16 cellular contexts compared by ENCODE assay signal in genomic region chr2:1055014-1055595, GRCh38.
DNase-seq lines count a peak whose midpoint lies in the region; ATAC-seq and TF ChIP-seq lines count a peak whose summit lies in the region.
"Had no signal": no experiment of that assay in that cellular context is flagged by ENCODE, and none has a peak within 500 bp of the region (broad histone marks: within the 10 kb centered on the region; RNA-seq: fewer than 3 reads in every experiment).

No MANE protein-coding gene starts in this region.

- H3K36me3 Mint-ChIP-seq in CD8-positive, alpha-beta T cell = no peaks in the 10 kb centered on the region
- H3K36me3 Mint-ChIP-seq in activated CD4-positive, alpha-beta T cell treated with anti-CD3 and anti-CD28 coated beads, Interleukin-2, amount 10 ng/mL, durations not matched to agents 7 days and 5 days (ENCODE audit: low read depth) = no peaks in the 10 kb centered on the region
- H3K36me3 Mint-ChIP-seq: CD14-positive monocyte had no signal

- DNase-seq in AG09309 (ENCODE audit: low read depth) = peak; percentile 59
- DNase-seq in M059J (ENCODE audit: low read depth) = peak; percentile 81
- peak; percentile 88 for DNase-seq in choroid plexus epithelial cell (ENCODE audit: low read depth)
- peak; percentile 73 for DNase-seq in kidney epithelial cell (ENCODE audit: low read depth)
- DNase-seq in CD8-positive, alpha-beta T cell = no peak
- no peak for DNase-seq in tibial artery
- no peak for DNase-seq in activated CD4-positive, alpha-beta T cell treated with anti-CD3 and anti-CD28 coated beads, Interleukin-2, amount 10 ng/mL, durations not matched to agents 7 days and 5 days
- DNase-seq: activated T-cell treated with anti-CD3 and anti-CD28 coated beads, Interleukin-2, amount 50 U/mL, for 24 hours; hippocampal formation; Karpas-422; NCI-H2227 treated with DMSO at 0.1 percent for 48 hours; right cardiac atrium had no signal

- POLR2A ChIA-PET in CD8-positive, alpha-beta T cell (lab: Charles Lee) = no interaction called here
- POLR2A ChIA-PET in activated CD4-positive, alpha-beta T cell treated with anti-CD3 and anti-CD28 coated beads, Interleukin-2, amount 10 ng/mL, durations not matched to agents 7 days and 5 days (lab: Charles Lee) = no interaction called here

- no peaks in the 10 kb centered on the region for H3K4me1 ChIP-seq in CD8-positive, alpha-beta T cell (ENCODE audit: insufficient read depth, low read length)
- H3K4me1 ChIP-seq in tibial artery = no peaks in the 10 kb centered on the region
- H3K4me1 ChIP-seq: tibial nerve had no signal

- H3K27ac Mint-ChIP-seq in CD8-positive, alpha-beta T cell = no peak overlapping the region
- no peak overlapping the region for H3K27ac Mint-ChIP-seq in activated CD4-positive, alpha-beta T cell treated with anti-CD3 and anti-CD28 coated beads, Interleukin-2, amount 10 ng/mL, durations not matched to agents 7 days and 5 days
- H3K27ac Mint-ChIP-seq: activated T-cell treated with anti-CD3 and anti-CD28 coated beads, Interleukin-2, amount 50 U/mL, for 24 hours; CD14-positive monocyte had no signal

- H3K36me3 ChIP-seq in kidney epithelial cell (ENCODE audit: control insufficient read depth, insufficient read depth, low read length) (no peaks in the 10 kb centered on the region), tibial artery (no peaks in the 10 kb centered on the region)
- H3K36me3 ChIP-seq in CD8-positive, alpha-beta T cell (ENCODE audit: insufficient read depth, low read length) = no peaks in the 10 kb centered on the region
- H3K36me3 ChIP-seq: tibial nerve had no signal

- H3K4me1 Mint-ChIP-seq in CD8-positive, alpha-beta T cell (ENCODE audit: low read depth) = peaks cover 6% of the 10 kb centered on the region
- no peaks in the 10 kb centered on the region for H3K4me1 Mint-ChIP-seq in activated CD4-positive, alpha-beta T cell treated with anti-CD3 and anti-CD28 coated beads, Interleukin-2, amount 10 ng/mL, durations not matched to agents 7 days and 5 days
- H3K4me1 Mint-ChIP-seq: CD14-positive monocyte; central memory CD8-positive, alpha-beta T cell had no signal

- intact Hi-C loops in CD8-positive, alpha-beta T cell (cut with DNase I, micrococcal nuclease) = no loop called here
- intact Hi-C loops in tibial artery (cut with DNase I; ENCODE audit: low total_unique reads) = no loop called here

- no peak overlapping the region for H3K27ac ChIP-seq in CD8-positive, alpha-beta T cell (ENCODE audit: low read depth, low read length)
- no peak overlapping the region for H3K27ac ChIP-seq in tibial artery
- H3K27ac ChIP-seq: tibial nerve had no signal

- CTCF ChIA-PET in CD8-positive, alpha-beta T cell (lab: Charles Lee) = no interaction called here
- CTCF ChIA-PET in activated CD4-positive, alpha-beta T cell treated with anti-CD3 and anti-CD28 coated beads, Interleukin-2, amount 10 ng/mL, durations not matched to agents 7 days and 5 days (lab: Charles Lee) = no interaction called here

- no peaks in the 10 kb centered on the region for H3K9me3 ChIP-seq in CD8-positive, alpha-beta T cell (ENCODE audit: low read length)
- H3K9me3 ChIP-seq in tibial artery = no peaks in the 10 kb centered on the region
- H3K9me3 ChIP-seq: tibial nerve had no signal

- H3K4me3 ChIP-seq in AG09309 (ENCODE audit: control insufficient read depth, low read depth, low read length) (no peak overlapping the region), choroid plexus epithelial cell (ENCODE audit: low read depth, low read length) (no peak overlapping the region), kidney epithelial cell (ENCODE audit: low read depth, low read length) (no peak overlapping the region), tibial artery (no peak overlapping the region)
- no peak overlapping the region for H3K4me3 ChIP-seq in CD8-positive, alpha-beta T cell (ENCODE audit: low read depth, low read length)
- H3K4me3 ChIP-seq: tibial nerve had no signal

- ATAC-seq in CD8-positive, alpha-beta T cell = no peak
- no peak for ATAC-seq in HG03442 (IDR thresholded peaks at IDR 0.05; ENCODE audit: unreplicated experiment)
- ATAC-seq: right cardiac atrium had no signal

- no peak for TF ChIP-seq CTCF in AG09309 (IDR thresholded peaks at IDR 0.05; ENCODE audit: control insufficient read depth, insufficient read depth, low read depth, low read length, missing control alignments)
- no peak for TF ChIP-seq CTCF in choroid plexus epithelial cell (conservative IDR thresholded peaks at IDR 0.05; ENCODE audit: low read depth, low read length)
- TF ChIP-seq CTCF in kidney epithelial cell (IDR thresholded peaks at IDR 0.05; ENCODE audit: insufficient read depth, low read length, poor library complexity, severe bottlenecking) = no peak
- no peak for TF ChIP-seq CTCF in CD8-positive, alpha-beta T cell (IDR thresholded peaks at IDR 0.05)
- no peak for TF ChIP-seq CTCF in tibial artery (IDR thresholded peaks at IDR 0.05)

- H3K27me3 Mint-ChIP-seq in CD8-positive, alpha-beta T cell (ENCODE audit: low read depth) = peaks cover 4% of the 10 kb centered on the region
- H3K27me3 Mint-ChIP-seq in activated CD4-positive, alpha-beta T cell treated with anti-CD3 and anti-CD28 coated beads, Interleukin-2, amount 10 ng/mL, durations not matched to agents 7 days and 5 days = no peaks in the 10 kb centered on the region

- no peaks in the 10 kb centered on the region for H3K27me3 ChIP-seq in kidney epithelial cell (ENCODE audit: control insufficient read depth, insufficient read depth, low read length)
- H3K27me3 ChIP-seq in CD8-positive, alpha-beta T cell (ENCODE audit: insufficient read depth, low read length) = no peaks in the 10 kb centered on the region
- H3K27me3 ChIP-seq in tibial artery = peaks cover 0 to 7% of the 10 kb centered on the region in 2 donors
- H3K27me3 ChIP-seq: tibial nerve had no signal

- H3K9me3 Mint-ChIP-seq in CD8-positive, alpha-beta T cell = no peaks in the 10 kb centered on the region
- no peaks in the 10 kb centered on the region for H3K9me3 Mint-ChIP-seq in activated CD4-positive, alpha-beta T cell treated with anti-CD3 and anti-CD28 coated beads, Interleukin-2, amount 10 ng/mL, durations not matched to agents 7 days and 5 days
- H3K9me3 Mint-ChIP-seq: activated T-cell treated with anti-CD3 and anti-CD28 coated beads, Interleukin-2, amount 50 U/mL, for 24 hours; central memory CD8-positive, alpha-beta T cell had no signal

- H3K4me3 Mint-ChIP-seq in CD8-positive, alpha-beta T cell = no peak overlapping the region
- H3K4me3 Mint-ChIP-seq in activated CD4-positive, alpha-beta T cell treated with anti-CD3 and anti-CD28 coated beads, Interleukin-2, amount 10 ng/mL, durations not matched to agents 7 days and 5 days = no peak overlapping the region
- H3K4me3 Mint-ChIP-seq: activated T-cell treated with anti-CD3 and anti-CD28 coated beads, Interleukin-2, amount 50 U/mL, for 24 hours; CD14-positive monocyte; central memory CD8-positive, alpha-beta T cell had no signal

Comparison
In these comparisons a context has a peak if more than half of its experiments do, and no peak if none do; other contexts are left out.
1. DNase-seq: peak in AG09309 (single experiment), M059J (single experiment), choroid plexus epithelial cell (single experiment) and kidney epithelial cell (single experiment); none in CD8-positive, alpha-beta T cell (0 of 7), tibial artery (0 of 2) and activated CD4-positive, alpha-beta T cell treated with anti-CD3 and anti-CD28 coated beads, Interleukin-2, amount 10 ng/mL, durations not matched to agents 7 days and 5 days (single experiment).